ENCODE assay signal across 10 cellular contexts in genomic region chr20:62141043-62141396, GRCh38. TPM values are rescaled to one million over a fixed set of nuclear protein-coding genes. Genes with fewer than 3 reads are reported as not detected.
A peak's percentile ranks its signal among the peaks of the same experiment; 100 is the strongest.
DNase-seq lines count a peak whose midpoint lies in the region; ATAC-seq, FAIRE-seq and TF ChIP-seq lines count a peak whose summit lies in the region.
"Had no signal": no experiment of that assay in that cellular context is flagged by ENCODE, and none has a peak within 500 bp of the region (broad histone marks: within the 10 kb centered on the region; RNA-seq: fewer than 3 reads in every experiment).

No MANE protein-coding gene starts in this region.

- intact Hi-C loops in GM12878 (cut with micrococcal nuclease; ENCODE audit: unreplicated experiment), result loop anchor here (5.0 kb wide), 1 partner anchor 79 kb away; no protein-coding TSS in a partner anchor

- peak overlapping the region; percentile 32; the same call in 1 of the 2 replicates for H3K27ac ChIP-seq in GM12878 (ENCODE audit: control insufficient read depth, insufficient read depth)

- H3K4me3 Mint-ChIP-seq in stimulated activated naive CD8-positive, alpha-beta T cell treated with anti-CD3 and anti-CD28 coated beads, Interleukin-15, Interleukin-2, amounts not matched to agents 100 ng/mL and 50 ng/mL, for 24 hours, result peak overlapping the region; percentile 93

- WGBS in GM12878 (ENCODE audit: insufficient coverage, insufficient replicate concordance, low lambda C conversion rate, missing lambda C conversion rate), result 54% methylated on average over 7 of the region's 7 CpGs

- no peak for TF ChIP-seq CTCF in GM12878 (IDR thresholded peaks at IDR 0.05 in 2 of 3, conservative IDR thresholded peaks at IDR 0.05 in 1 of 3; ENCODE audit: control insufficient read depth in 2 of 3, extremely low read depth in 1 of 3, insufficient read depth in 1 of 3, low read depth in 3 of 3, low read length in 3 of 3)

- peaks cover 66% of the 10 kb centered on the region for H3K79me2 ChIP-seq in GM12878 (ENCODE audit: control insufficient read depth, insufficient read depth, low read length)

- TF ChIP-seq EP300 in GM12878 (IDR thresholded peaks at IDR 0.05; ENCODE audit: borderline replicate concordance in 1 of 2, control insufficient read depth in 1 of 2, low read depth in 2 of 2, low read length in 2 of 2), result no peak

- H3K36me3 ChIP-seq in GM12878 (ENCODE audit: control insufficient read depth in 2 of 2, insufficient read depth in 2 of 2, low read length in 1 of 2) (peaks cover 29 to 43% of the 10 kb centered on the region in 2 experiments), mucosa of stomach (ENCODE audit: control insufficient read depth, insufficient read depth, low read length) (peaks cover 9% of the 10 kb centered on the region)

- in situ Hi-C loops in GM12878 (cut with MboI), result no loop called here

- peak overlapping the region; percentile 95 for H3K4me2 ChIP-seq in GM12878 (ENCODE audit: control insufficient read depth, insufficient read depth)

- H3K36me3 Mint-ChIP-seq in stimulated activated naive CD8-positive, alpha-beta T cell treated with anti-CD3 and anti-CD28 coated beads, Interleukin-15, Interleukin-2, amounts not matched to agents 100 ng/mL and 50 ng/mL, for 24 hours (ENCODE audit: low read depth), result peaks cover 68% of the 10 kb centered on the region

- peak overlapping the region; percentile 56 for H3K27ac Mint-ChIP-seq in stimulated activated naive CD8-positive, alpha-beta T cell treated with anti-CD3 and anti-CD28 coated beads, Interleukin-15, Interleukin-2, amounts not matched to agents 100 ng/mL and 50 ng/mL, for 24 hours

- SMC1A ChIA-PET in GM12878 (lab: Charles Lee; ENCODE audit: uncharacterized antibody, unreplicated experiment), result interaction anchor here (0.9 to 2.0 kb wide), 4 partner anchors 14 to 130 kb away, joined by 4 to 14 read pairs (median 6); no protein-coding TSS in a partner anchor

- TF ChIP-seq RAD21 in GM12878 (IDR thresholded peaks at IDR 0.05; ENCODE audit: insufficient read depth, low read depth, low read length), result no peak

- H3K27me3 Mint-ChIP-seq in stimulated activated naive CD8-positive, alpha-beta T cell treated with anti-CD3 and anti-CD28 coated beads, Interleukin-15, Interleukin-2, amounts not matched to agents 100 ng/mL and 50 ng/mL, for 24 hours, result no peaks in the 10 kb centered on the region

- H3K4me1 ChIP-seq in GM12878 (ENCODE audit: control insufficient read depth, insufficient read depth, low read length) (peaks cover 12% of the 10 kb centered on the region), mucosa of stomach (ENCODE audit: control insufficient read depth, insufficient read depth, low read length) (peaks cover 19% of the 10 kb centered on the region)

- CTCF ChIA-PET in GM12878 (lab: Yijun Ruan, JAX), result interaction anchor here (1.1 to 1.8 kb wide), 5 partner anchors 9 to 132 kb away, joined by 4 to 26 read pairs (median 6); partner anchors contain the start of gene LSM14B

- DNase-seq in stimulated activated naive CD8-positive, alpha-beta T cell treated with anti-CD3 and anti-CD28 coated beads, Interleukin-15, Interleukin-2, amounts not matched to agents 100 U/mL and 50 U/mL, for 24 hours, result no peak
- DNase-seq in GM12878 (ENCODE audit: low read depth, low spot score) (no peak), SKM-1 treated with dmso at 0.1 percent for 144 hours (lab: John Stamatoyannopoulos, UW; ENCODE audit: unreplicated experiment) (no peak)
- DNase-seq: aorta, Right ventricle myocardium superior had no signal

- FAIRE-seq in GM12878 (lab: Jason Lieb, UNC), result peak; percentile 57

- POLR2A ChIA-PET in GM12878 (lab: Charles Lee), result interaction anchor here (0.6 to 1.7 kb wide), 3 partner anchors 14 to 50 kb away, joined by 3 to 5 read pairs (median 3); no protein-coding TSS in a partner anchor

- no peaks in the 10 kb centered on the region for H3K9me3 ChIP-seq in GM12878 (replicated peaks; ENCODE audit: control insufficient read depth, insufficient read depth, low read length)
- no peaks in the 10 kb centered on the region for H3K9me3 ChIP-seq in mucosa of stomach (ENCODE audit: control insufficient read depth, low read length)

- H3K4me3 ChIP-seq in GM12878 (peak overlapping the region; percentile 93), mucosa of stomach (ENCODE audit: low read length) (no peak overlapping the region)

- peaks cover 49% of the 10 kb centered on the region for H3K4me1 Mint-ChIP-seq in stimulated activated naive CD8-positive, alpha-beta T cell treated with anti-CD3 and anti-CD28 coated beads, Interleukin-15, Interleukin-2, amounts not matched to agents 100 ng/mL and 50 ng/mL, for 24 hours (ENCODE audit: low read depth)

- ATAC-seq in stimulated activated naive CD8-positive, alpha-beta T cell treated with anti-CD3 and anti-CD28 coated beads, Interleukin-15, Interleukin-2, amounts not matched to agents 100 U/mL and 50 U/mL, for 24 hours, result no peak
- no peak for ATAC-seq in GM12878
- no peak for ATAC-seq in HG02623 (IDR thresholded peaks at IDR 0.05; ENCODE audit: unreplicated experiment)
- no peak for ATAC-seq in GM18511 (IDR thresholded peaks at IDR 0.05; ENCODE audit: unreplicated experiment)
- ATAC-seq in GM18498 (IDR thresholded peaks at IDR 0.05; ENCODE audit: unreplicated experiment), result no peak

- RAD21 ChIA-PET in GM12878 (lab: Charles Lee; ENCODE audit: unreplicated experiment), result interaction anchor here (0.8 to 1.9 kb wide), 3 partner anchors 19 to 130 kb away, joined by 3 to 16 read pairs (median 7); partner anchors contain the start of gene LSM14B

- H3K9ac ChIP-seq in GM12878 (ENCODE audit: control insufficient read depth, insufficient read depth, low read length) (peak overlapping the region; percentile 90), mucosa of stomach (ENCODE audit: low read length) (peak overlapping the region; percentile 70)

- no peak overlapping the region for H2AFZ ChIP-seq in GM12878 (ENCODE audit: control insufficient read depth, low read depth, low read length)

- BruUV-seq in GM12878 (replicated peaks; lab: Mats Ljungman, UMichigan), result no TSS peak

- no peaks in the 10 kb centered on the region for H3K9me3 Mint-ChIP-seq in stimulated activated naive CD8-positive, alpha-beta T cell treated with anti-CD3 and anti-CD28 coated beads, Interleukin-15, Interleukin-2, amounts not matched to agents 100 ng/mL and 50 ng/mL, for 24 hours

- no peaks in the 10 kb centered on the region for H3K27me3 ChIP-seq in GM12878 (replicated peaks in 1 of 2; ENCODE audit: control insufficient read depth in 2 of 2, insufficient read depth in 2 of 2, low read length in 1 of 2)
- H3K27me3 ChIP-seq in mucosa of stomach (ENCODE audit: control insufficient read depth, insufficient read depth, low read length), result no peaks in the 10 kb centered on the region

- TF ChIP-seq POLR2A in GM12878 (IDR thresholded peaks at IDR 0.05; ENCODE audit: low read depth, low read length), result no peak

- peaks cover 16% of the 10 kb centered on the region for H4K20me1 ChIP-seq in GM12878 (ENCODE audit: control insufficient read depth, insufficient read depth)

RNA-seq across cellular contexts. Expression of gene PSMA7, which starts 2.2 kb away (rescaled TPM):
- total RNA-seq in GM12878 (2013; cell fraction: nucleolus; rRNA removed), result 59.7 and 68.2 TPM in 2 replicates
- total RNA-seq in GM12878 (2014; rRNA removed) (323 and 324 TPM in 2 replicates), GM12878 (2014; rRNA removed; fragmentation: Illumina TruSeq; extraction: Trizol) (210 and 216 TPM in 2 replicates), GM12878 (2021) (348 and 359 TPM in 2 replicates)
- 125 TPM for polyA plus RNA-seq in GM12878 (2011; ENCODE audit: low read depth)
- polyA plus RNA-seq in GM12878 (2011; rRNA removed) (273 and 397 TPM in 2 replicates), GM12878 (2014; fragmentation: Illumina TruSeq; extraction: Trizol) (131 and 219 TPM in 2 replicates), GM12878 (2014; fragmentation: Nextera tagmentation; extraction: Ambion mirVana) (100 to 1,000 TPM; 333 to 546 TPM), GM12878 (2014; rRNA removed) (369 and 389 TPM in 2 replicates), GM12878 (2016; fragmentation: Nextera tagmentation; extraction: Ambion mirVana) (100 to 1,000 TPM; 824 to 857 TPM)
- 444 and 554 TPM in 2 replicates for polyA plus RNA-seq in GM12878 (2011; cell fraction: cytosol; rRNA removed)
- 378 and 385 TPM in 2 replicates for polyA plus RNA-seq in GM12878 (2011; cell fraction: nucleus; rRNA removed)
- 199 and 211 TPM in 2 replicates for polyA plus RNA-seq in GM12878 (2012)
- polyA minus RNA-seq in GM12878 (2011; rRNA and poly(A)+ RNA removed), result 170 and 184 TPM in 2 replicates
- polyA minus RNA-seq in GM12878 (2011; cell fraction: cytosol; rRNA and poly(A)+ RNA removed), result 58.0 and 86.2 TPM in 2 replicates
- polyA minus RNA-seq in GM12878 (2011; cell fraction: nucleus; rRNA and poly(A)+ RNA removed), result 32.9 and 52.9 TPM in 2 replicates

RNA-seq across cellular contexts. Expression of gene SS18L1, which starts 2.5 kb away (rescaled TPM):
- total RNA-seq in GM12878 (2013; cell fraction: nucleolus; rRNA removed), result 55.6 and 59.3 TPM in 2 replicates
- total RNA-seq in GM12878 (2014; rRNA removed) (8.1 and 12.4 TPM in 2 replicates), GM12878 (2014; rRNA removed; fragmentation: Illumina TruSeq; extraction: Trizol) (6.1 and 6.6 TPM in 2 replicates), GM12878 (2021) (10.4 and 11.1 TPM in 2 replicates)
- 2.8 TPM for polyA plus RNA-seq in GM12878 (2011; ENCODE audit: low read depth)
- polyA plus RNA-seq in GM12878 (2011; rRNA removed) (11.7 and 12.1 TPM in 2 replicates), GM12878 (2014; fragmentation: Illumina TruSeq; extraction: Trizol) (7.0 and 8.2 TPM in 2 replicates), GM12878 (2014; fragmentation: Nextera tagmentation; extraction: Ambion mirVana) (1 to 10 TPM; 1.8 to 2.2 TPM), GM12878 (2014; rRNA removed) (20.0 and 21.8 TPM in 2 replicates), GM12878 (2016; fragmentation: Nextera tagmentation; extraction: Ambion mirVana) (1 to 10 TPM; 2.4 to 2.8 TPM)
- 8.8 and 17.7 TPM in 2 replicates for polyA plus RNA-seq in GM12878 (2011; cell fraction: cytosol; rRNA removed)
- 46.7 and 57.7 TPM in 2 replicates for polyA plus RNA-seq in GM12878 (2011; cell fraction: nucleus; rRNA removed)
- polyA plus RNA-seq in GM12878 (2012), result 6.1 and 8.3 TPM in 2 replicates
- polyA minus RNA-seq in GM12878 (2011; rRNA and poly(A)+ RNA removed), result 9.8 and 20.6 TPM in 2 replicates
- 6.7 and 7.0 TPM in 2 replicates for polyA minus RNA-seq in GM12878 (2011; cell fraction: cytosol; rRNA and poly(A)+ RNA removed)
- polyA minus RNA-seq in GM12878 (2011; cell fraction: nucleus; rRNA and poly(A)+ RNA removed), result 13.2 and 25.6 TPM in 2 replicates

RNA-seq across cellular contexts. Expression of gene LSM14B, which starts 18.7 kb away (rescaled TPM):
- total RNA-seq in GM12878 (2013; cell fraction: nucleolus; rRNA removed), result 29.3 TPM in 2 replicates
- total RNA-seq in GM12878 (2014; rRNA removed), result 18.0 and 18.9 TPM in 2 replicates
- total RNA-seq in GM12878 (2014; rRNA removed; fragmentation: Illumina TruSeq; extraction: Trizol), result 13.3 and 16.2 TPM in 2 replicates
- total RNA-seq in GM12878 (2021), result 34.3 and 34.9 TPM in 2 replicates
- 10.6 TPM for polyA plus RNA-seq in GM12878 (2011; ENCODE audit: low read depth)
- 25.5 and 33.2 TPM in 2 replicates for polyA plus RNA-seq in GM12878 (2011; rRNA removed)
- polyA plus RNA-seq in GM12878 (2011; cell fraction: cytosol; rRNA removed), result 30.6 and 42.4 TPM in 2 replicates
- polyA plus RNA-seq in GM12878 (2011; cell fraction: nucleus; rRNA removed), result 49.4 and 55.9 TPM in 2 replicates
- 26.7 and 32.9 TPM in 2 replicates for polyA plus RNA-seq in GM12878 (2012)
- 8.9 and 15.1 TPM in 2 replicates for polyA plus RNA-seq in GM12878 (2014; fragmentation: Illumina TruSeq; extraction: Trizol)
- 1 to 10 TPM in 1 of 2 experiments, under 1 TPM in 1; 0.56 to 1.8 TPM for polyA plus RNA-seq in GM12878 (2014; fragmentation: Nextera tagmentation; extraction: Ambion mirVana)
- 29.6 and 30.3 TPM in 2 replicates for polyA plus RNA-seq in GM12878 (2014; rRNA removed)
- polyA plus RNA-seq in GM12878 (2016; fragmentation: Nextera tagmentation; extraction: Ambion mirVana), result 1 to 10 TPM in 1 of 2 experiments, under 1 TPM in 1; 0.79 to 1.4 TPM
- polyA minus RNA-seq in GM12878 (2011; rRNA and poly(A)+ RNA removed), result 25.7 and 36.1 TPM in 2 replicates
- 15.6 and 16.8 TPM in 2 replicates for polyA minus RNA-seq in GM12878 (2011; cell fraction: cytosol; rRNA and poly(A)+ RNA removed)
- 12.8 and 25.0 TPM in 2 replicates for polyA minus RNA-seq in GM12878 (2011; cell fraction: nucleus; rRNA and poly(A)+ RNA removed)

RNA-seq across cellular contexts. Expression of gene MTG2, which starts 41.8 kb away (rescaled TPM):
- 48.5 and 51.0 TPM in 2 replicates for total RNA-seq in GM12878 (2013; cell fraction: nucleolus; rRNA removed)
- total RNA-seq in GM12878 (2014; rRNA removed), result 40.9 and 44.1 TPM in 2 replicates
- total RNA-seq in GM12878 (2014; rRNA removed; fragmentation: Illumina TruSeq; extraction: Trizol), result 19.3 and 28.5 TPM in 2 replicates
- total RNA-seq in GM12878 (2021), result 40.4 and 52.4 TPM in 2 replicates
- 12.8 TPM for polyA plus RNA-seq in GM12878 (2011; ENCODE audit: low read depth)
- polyA plus RNA-seq in GM12878 (2011; rRNA removed), result 22.2 and 32.9 TPM in 2 replicates
- 44.6 and 54.2 TPM in 2 replicates for polyA plus RNA-seq in GM12878 (2011; cell fraction: cytosol; rRNA removed)
- polyA plus RNA-seq in GM12878 (2011; cell fraction: nucleus; rRNA removed), result 23.9 and 38.8 TPM in 2 replicates
- polyA plus RNA-seq in GM12878 (2012), result 18.6 and 25.9 TPM in 2 replicates
- 10.4 and 31.4 TPM in 2 replicates for polyA plus RNA-seq in GM12878 (2014; fragmentation: Illumina TruSeq; extraction: Trizol)
- 1 to 10 TPM; 6.2 to 7.3 TPM for polyA plus RNA-seq in GM12878 (2014; fragmentation: Nextera tagmentation; extraction: Ambion mirVana)
- 44.5 and 45.2 TPM in 2 replicates for polyA plus RNA-seq in GM12878 (2014; rRNA removed)
- 10 to 100 TPM; 35.8 to 38.6 TPM for polyA plus RNA-seq in GM12878 (2016; fragmentation: Nextera tagmentation; extraction: Ambion mirVana)
- polyA minus RNA-seq in GM12878 (2011; rRNA and poly(A)+ RNA removed), result 15.4 and 31.5 TPM in 2 replicates
- 6.9 and 9.5 TPM in 2 replicates for polyA minus RNA-seq in GM12878 (2011; cell fraction: cytosol; rRNA and poly(A)+ RNA removed)
- polyA minus RNA-seq in GM12878 (2011; cell fraction: nucleus; rRNA and poly(A)+ RNA removed), result 8.2 and 26.7 TPM in 2 replicates
